ENCODE assay signal across 14 cellular contexts in the genomic region with DNA sequence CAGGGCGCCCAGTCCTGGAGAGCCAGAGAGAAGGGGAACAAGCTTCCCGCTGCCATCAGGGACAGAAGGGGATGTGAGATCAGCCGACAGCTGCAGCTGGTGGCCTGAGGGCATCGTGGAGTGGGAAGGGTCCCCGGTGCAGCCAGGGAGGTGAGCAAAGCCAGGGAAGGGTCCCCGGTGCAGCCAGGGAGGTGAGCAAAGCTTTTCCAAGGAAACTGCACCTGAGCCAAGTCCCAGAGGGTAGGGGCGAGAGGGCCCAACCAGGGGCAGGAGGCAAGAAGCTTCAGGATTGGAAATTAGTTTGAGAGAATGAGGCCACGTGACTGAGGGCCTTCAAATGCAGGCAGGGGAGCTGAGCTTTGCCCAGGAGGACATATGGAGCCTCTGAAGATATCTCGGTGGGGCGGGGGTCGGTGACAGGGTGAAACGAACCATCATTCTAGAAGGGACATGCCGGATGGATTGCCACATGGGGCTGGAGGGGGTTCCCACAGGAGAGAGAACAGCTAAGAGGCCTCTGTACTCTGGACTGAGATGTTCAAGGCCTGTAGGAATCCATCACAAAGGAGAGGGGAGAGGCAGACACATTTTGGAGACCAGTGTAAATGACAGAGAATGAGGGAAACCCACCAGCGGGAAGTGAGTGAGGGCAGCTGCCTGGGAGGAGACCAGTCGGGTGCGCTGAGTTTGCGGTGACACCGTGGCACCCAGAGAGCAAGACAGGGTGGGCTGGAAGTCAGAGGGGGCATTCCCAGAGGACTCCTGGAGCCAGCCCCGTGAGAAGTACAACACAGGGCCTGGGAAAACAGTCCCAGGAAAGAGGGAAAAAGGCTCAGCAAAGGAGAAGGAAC. TPM values are rescaled to one million over a fixed set of nuclear protein-coding genes. Genes with fewer than 3 reads are reported as not detected.
DNase-seq lines count a peak whose midpoint lies in the region; ATAC-seq, FAIRE-seq and TF ChIP-seq lines count a peak whose summit lies in the region.
"Had no signal": no experiment of that assay in that cellular context is flagged by ENCODE, and none has a peak within 500 bp of the region (broad histone marks: within the 10 kb centered on the region; RNA-seq: fewer than 3 reads in every experiment).

No MANE protein-coding gene starts in this region.

- no peak for TF ChIP-seq CTCF in HepG2 (CRISPR knock-in tag; IDR thresholded peaks at IDR 0.05)
- TF ChIP-seq CTCF in right lobe of liver (IDR thresholded peaks at IDR 0.05): no peak
- TF ChIP-seq CTCF in type B pancreatic cell (conservative IDR thresholded peaks at IDR 0.05): no peak
- no peak for TF ChIP-seq CTCF in adrenal gland (IDR thresholded peaks at IDR 0.05)

- no peaks in the 10 kb centered on the region for H4K20me1 ChIP-seq in HepG2 (ENCODE audit: insufficient read depth, low read length)

- ATAC-seq in HepG2 (peak; percentile 28), right lobe of liver (no peak), memory B cell (ENCODE audit: low read depth) (no peak), HG02852 (IDR thresholded peaks at IDR 0.05; ENCODE audit: unreplicated experiment) (no peak)

- peaks cover 17% of the 10 kb centered on the region for H3K4me1 Mint-ChIP-seq in activated CD4-positive, alpha-beta memory T cell treated with anti-CD3 and anti-CD28 coated beads, Interleukin-2, amount 10 ng/mL, durations not matched to agents 7 days and 5 days
- peaks cover 20% of the 10 kb centered on the region for H3K4me1 Mint-ChIP-seq in memory B cell
- H3K4me1 Mint-ChIP-seq in type B pancreatic cell (ENCODE audit: unreplicated experiment): peaks cover 41% of the 10 kb centered on the region

- TF ChIP-seq POLR2A in HepG2 (IDR thresholded peaks at IDR 0.05; ENCODE audit: insufficient read depth in 1 of 2, low read depth in 2 of 2, low read length in 2 of 2) (no peak), right lobe of liver (IDR thresholded peaks at IDR 0.05) (no peak), adrenal gland (IDR thresholded peaks at IDR 0.05) (no peak)

- H3K27ac Mint-ChIP-seq in activated CD4-positive, alpha-beta memory T cell treated with anti-CD3 and anti-CD28 coated beads, Interleukin-2, amount 10 ng/mL, durations not matched to agents 7 days and 5 days: no peak overlapping the region
- H3K27ac Mint-ChIP-seq in memory B cell (peak overlapping the region; percentile 3), type B pancreatic cell (peak overlapping the region; percentile 82)

- H3K36me3 ChIP-seq in HepG2 (replicated peaks in 1 of 2; ENCODE audit: control insufficient read depth in 1 of 2, insufficient read depth in 2 of 2, low read length in 2 of 2) (no peaks in the 10 kb centered on the region), right lobe of liver (no peaks in the 10 kb centered on the region), adrenal gland (replicated peaks in 1 of 2) (no peaks in the 10 kb centered on the region)

- 44% methylated on average over 19 of the region's 19 CpGs for WGBS in HepG2 (ENCODE audit: low lambda C conversion rate)
- 76% methylated on average over 13 of the region's 19 CpGs for WGBS in right lobe of liver (ENCODE audit: insufficient coverage, low coverage, low lambda C conversion rate, missing lambda C conversion rate)
- WGBS in adrenal gland, 4 donors: 82 to 85% (median 83%) methylated on average over 18 to 19 of the region's 19 CpGs

- H3K4me2 ChIP-seq in HepG2 (ENCODE audit: low read depth, low read length): peak overlapping the region; percentile 65

- H3K4me3 ChIP-seq in HepG2 (replicated peaks in 1 of 3; ENCODE audit: insufficient read depth in 1 of 3, low read depth in 2 of 3, low read length in 3 of 3): peak overlapping the region in 2 of 3 experiments; percentile 27 to 28; a peak in 1 of 6 replicates
- H3K4me3 ChIP-seq in right lobe of liver: no peak overlapping the region
- no peak overlapping the region for H3K4me3 ChIP-seq in adrenal gland
- H3K4me3 ChIP-seq: GM12878 had no signal

- DNase-seq in HepG2 (ENCODE audit: low spot score) (no peak), right lobe of liver (no peak), memory B cell (ENCODE audit: low spot score in 2 of 2) (no peak), type B pancreatic cell (ENCODE audit: extremely low spot score, unreplicated experiment) (no peak), kidney tubule cell (ENCODE audit: low spot score) (no peak), adrenal gland (no peak)
- no peak for DNase-seq in activated CD4-positive, alpha-beta memory T cell treated with anti-CD3 and anti-CD28 coated beads, Interleukin-2, amount 10 ng/mL, durations not matched to agents 7 days and 5 days
- DNase-seq: activated CD4-positive, alpha-beta T cell treated with anti-CD3 and anti-CD28 coated beads for 4 hours; COR-L47; hypothalamus; small intestine had no signal

- H3K4me1 ChIP-seq in HepG2 (ENCODE audit: insufficient read depth, low read length) (peaks cover 43% of the 10 kb centered on the region), right lobe of liver (peaks cover 0 to 6% (median 2%) of the 10 kb centered on the region in 4 donors), adrenal gland (replicated peaks in 1 of 2) (peaks cover 7 to 21% of the 10 kb centered on the region in 2 donors)

- H3K4me3 Mint-ChIP-seq in activated CD4-positive, alpha-beta memory T cell treated with anti-CD3 and anti-CD28 coated beads, Interleukin-2, amount 10 ng/mL, durations not matched to agents 7 days and 5 days: peak overlapping the region; percentile 44
- H3K4me3 Mint-ChIP-seq in memory B cell (peak overlapping the region; percentile 61), type B pancreatic cell (peak overlapping the region; percentile 82)

- peak overlapping the region; percentile 47 for H3K27ac ChIP-seq in HepG2 (ENCODE audit: extremely low read length, insufficient read depth, low read length)
- no peak overlapping the region for H3K27ac ChIP-seq in right lobe of liver
- H3K27ac ChIP-seq in adrenal gland: peak overlapping the region in 2 of 5 donors; percentile 79 to 92

- H3K79me2 ChIP-seq in HepG2 (ENCODE audit: insufficient read depth, low read length): no peaks in the 10 kb centered on the region

- H3K27me3 Mint-ChIP-seq in activated CD4-positive, alpha-beta memory T cell treated with anti-CD3 and anti-CD28 coated beads, Interleukin-2, amount 10 ng/mL, durations not matched to agents 7 days and 5 days: peaks cover 32% of the 10 kb centered on the region
- H3K27me3 Mint-ChIP-seq in memory B cell: peaks cover 7% of the 10 kb centered on the region
- peaks cover 25% of the 10 kb centered on the region for H3K27me3 Mint-ChIP-seq in type B pancreatic cell

- CTCF ChIA-PET in HepG2 (lab: Yijun Ruan, JAX; ENCODE audit: low intra/inter-chr PET ratio, low total read pairs): no interaction called here
- CTCF ChIA-PET in activated CD4-positive, alpha-beta memory T cell treated with anti-CD3 and anti-CD28 coated beads, Interleukin-2, amount 10 ng/mL, durations not matched to agents 7 days and 5 days (lab: Charles Lee): interaction anchor here (0.5 to 0.8 kb wide), 2 partner anchors 164 to 316 kb away, joined by 3 read pairs; no protein-coding TSS in a partner anchor

- peak; percentile 36 for FAIRE-seq in HepG2 (lab: Jason Lieb, UNC)
- FAIRE-seq: endometrium, GM12878, small intestine had no signal

- intact Hi-C loops in HepG2 (cut with micrococcal nuclease; ENCODE audit: unreplicated experiment): no loop called here
- intact Hi-C loops in right lobe of liver (cut with DNase I): no loop called here
- intact Hi-C loops in adrenal gland (cut with DNase I): loop anchor here in 1 of 2 donors (10.0 kb wide), 1 partner anchor 69 kb away; no protein-coding TSS in a partner anchor

- H3K36me3 Mint-ChIP-seq in activated CD4-positive, alpha-beta memory T cell treated with anti-CD3 and anti-CD28 coated beads, Interleukin-2, amount 10 ng/mL, durations not matched to agents 7 days and 5 days (ENCODE audit: low read depth): peaks cover 3% of the 10 kb centered on the region
- peaks cover 3% of the 10 kb centered on the region for H3K36me3 Mint-ChIP-seq in memory B cell
- H3K36me3 Mint-ChIP-seq in type B pancreatic cell: no peaks in the 10 kb centered on the region

- no peak overlapping the region for H2AFZ ChIP-seq in HepG2 (ENCODE audit: low read length)

- in situ Hi-C loops in HepG2 (cut with HindIII; ENCODE audit: extremely low pct_ligation_motif_present, low pct_unique_long_range_greater_than_20kb): no loop called here

- 0 out of 5 replicates have a peak, but pooled peaks cover 0 to 1% of the 10 kb centered on the region in 2 experiments for H3K27me3 ChIP-seq in HepG2 (ENCODE audit: control insufficient read depth in 1 of 2, insufficient read depth in 2 of 2, low read length in 2 of 2)
- H3K27me3 ChIP-seq in right lobe of liver: no peaks in the 10 kb centered on the region
- H3K27me3 ChIP-seq in adrenal gland: no peaks in the 10 kb centered on the region

- TF ChIP-seq RAD21 in HepG2 (CRISPR knock-in tag; IDR thresholded peaks at IDR 0.05): no peak

- peaks cover 3% of the 10 kb centered on the region for H3K9me3 Mint-ChIP-seq in activated CD4-positive, alpha-beta memory T cell treated with anti-CD3 and anti-CD28 coated beads, Interleukin-2, amount 10 ng/mL, durations not matched to agents 7 days and 5 days
- peaks cover 2% of the 10 kb centered on the region for H3K9me3 Mint-ChIP-seq in memory B cell
- H3K9me3 Mint-ChIP-seq in type B pancreatic cell: no peaks in the 10 kb centered on the region

- POLR2A ChIA-PET in HepG2 (lab: Yijun Ruan, JAX): interaction anchor here (1.0 to 1.7 kb wide), 3 partner anchors 29 to 33 kb away, joined by 3 to 14 read pairs (median 4); a partner anchor contains a TSS
- POLR2A ChIA-PET in activated CD4-positive, alpha-beta memory T cell treated with anti-CD3 and anti-CD28 coated beads, Interleukin-2, amount 10 ng/mL, durations not matched to agents 7 days and 5 days (lab: Charles Lee): no interaction called here

- TF ChIP-seq EP300 in HepG2 (IDR thresholded peaks at IDR 0.05; ENCODE audit: low read depth in 2 of 2, low read length in 2 of 2) (no peak), HepG2 (CRISPR knock-in tag; IDR thresholded peaks at IDR 0.05; ENCODE audit: borderline replicate concordance) (no peak)

- BruUV-seq in HepG2 (replicated peaks; lab: Mats Ljungman, UMichigan): no TSS peak

- peak overlapping the region; percentile 15; the same call in 1 of the 2 replicates for H3K9ac ChIP-seq in HepG2 (ENCODE audit: insufficient read depth, low read depth, low read length)

- H3K9me3 ChIP-seq in HepG2 (ENCODE audit: low read length) (no peaks in the 10 kb centered on the region), right lobe of liver (no peaks in the 10 kb centered on the region), adrenal gland (replicated peaks in 1 of 3) (no peaks in the 10 kb centered on the region)

RNA-seq across cellular contexts. Expression of a gene that starts 31.4 kb away (rescaled TPM):
- 6.7 and 7.8 TPM in 2 replicates for total RNA-seq in HepG2 (2016; rRNA removed; fragmentation: Illumina TruSeq; extraction: Trizol)
- total RNA-seq in HepG2 (2016; cell fraction: cytosol; rRNA removed; fragmentation: Illumina TruSeq; extraction: Trizol; ENCODE audit: low read depth): 10.8 and 13.9 TPM in 2 replicates
- total RNA-seq in HepG2 (2016; cell fraction: insoluble cytoplasmic fraction; rRNA removed; fragmentation: Illumina TruSeq; extraction: Trizol): 8.0 and 8.6 TPM in 2 replicates
- total RNA-seq in HepG2 (2016; cell fraction: membrane; rRNA removed; fragmentation: Illumina TruSeq; extraction: Trizol): 12.1 and 13.4 TPM in 2 replicates
- total RNA-seq in HepG2 (2016; cell fraction: nucleus; rRNA removed; fragmentation: Illumina TruSeq; extraction: Trizol): 6.4 and 8.4 TPM in 2 replicates
- 16.4 and 20.7 TPM in 2 replicates for polyA plus RNA-seq in HepG2 (2011; rRNA removed)
- 14.3 and 17.0 TPM in 2 replicates for polyA plus RNA-seq in HepG2 (2011; cell fraction: cytosol; rRNA removed)
- polyA plus RNA-seq in HepG2 (2011; cell fraction: nucleus; rRNA removed): 21.3 and 26.7 TPM in 2 replicates
- polyA plus RNA-seq in HepG2 (2012): 11.7 and 14.0 TPM in 2 replicates
- 4.1 and 4.3 TPM in 2 replicates for polyA plus RNA-seq in HepG2 (2016; cell fraction: cytosol; fragmentation: Illumina TruSeq; extraction: Trizol; ENCODE audit: low read depth)
- 6.7 and 7.3 TPM in 2 replicates for polyA plus RNA-seq in HepG2 (2016; cell fraction: insoluble cytoplasmic fraction; fragmentation: Illumina TruSeq; extraction: Trizol; ENCODE audit: low read depth)
- 9.3 and 12.3 TPM in 2 replicates for polyA plus RNA-seq in HepG2 (2016; cell fraction: membrane; fragmentation: Illumina TruSeq; extraction: Trizol; ENCODE audit: low read depth)
- polyA plus RNA-seq in HepG2 (2016; cell fraction: nucleus; fragmentation: Illumina TruSeq; extraction: Trizol; ENCODE audit: insufficient read depth, low read depth): 8.0 and 9.6 TPM in 2 replicates
- polyA minus RNA-seq in HepG2 (2011; rRNA and poly(A)+ RNA removed; ENCODE audit: low replicate concordance): 4.7 and 30.0 TPM in 2 replicates
- polyA minus RNA-seq in HepG2 (2011; cell fraction: cytosol; rRNA and poly(A)+ RNA removed): 12.5 TPM in 2 replicates
- polyA minus RNA-seq in HepG2 (2011; cell fraction: nucleus; rRNA and poly(A)+ RNA removed): 29.4 and 31.1 TPM in 2 replicates
- 10 to 100 TPM; 17.6 to 74.0 (median 25.7) TPM for total RNA-seq in right lobe of liver
- 1 to 10 TPM; 2.5 to 2.8 TPM for total RNA-seq in activated CD4-positive, alpha-beta memory T cell treated with anti-CD3 and anti-CD28 coated beads, Interleukin-2, amount 10 ng/mL, durations not matched to agents 7 days and 5 days
- 13.5 and 14.9 TPM in 2 replicates for total RNA-seq in type B pancreatic cell (ENCODE audit: low replicate concordance)
- total RNA-seq in adrenal gland: 10 to 100 TPM; 23.5 to 79.2 (median 40.7) TPM
- polyA plus RNA-seq in adrenal gland: 10 to 100 TPM in 1 of 3 donors, 1 to 10 TPM in 2; 7.7 to 19.9 (median 9.3) TPM

Comparison
In these comparisons a context has a peak if more than half of its experiments do, and no peak if none do; other contexts are left out.
1. H3K4me3 ChIP-seq: peak in HepG2 (2 of 3); none in right lobe of liver (0 of 3) and adrenal gland (0 of 4).
2. Peak in every context shown above with its lines, with median percentiles within 50 percentile points of each other: H3K4me3 Mint-ChIP-seq.